2 cellular contexts compared by ENCODE assay signal in the genomic region with DNA sequence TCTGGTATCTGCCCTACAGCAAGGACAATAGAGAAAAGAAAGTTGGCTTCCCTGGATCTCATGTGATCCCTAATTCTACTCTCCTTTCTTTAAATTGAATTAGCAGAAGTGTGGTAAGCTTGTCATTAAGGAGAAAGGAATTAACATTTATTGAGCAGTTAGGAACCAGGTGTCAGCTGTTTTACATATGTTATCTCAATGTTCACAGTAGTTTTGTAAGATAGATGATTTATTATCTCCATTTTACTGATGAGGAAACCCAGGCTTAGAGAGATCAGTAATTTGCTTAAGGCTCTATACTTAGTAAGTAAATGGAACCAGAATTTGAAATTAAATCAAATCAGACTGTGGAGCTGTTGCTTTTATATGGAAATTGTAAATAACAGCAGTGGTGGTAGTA.
A peak's percentile ranks its signal among the peaks of the same experiment; 100 is the strongest.
TF ChIP-seq lines count a peak whose summit lies in the region.

No MANE protein-coding gene starts in this region.

TF ChIP-seq in HEK293, 187 proteins besides CTCF, POLR2A, EP300 and RAD21 (continued from another document):
- no peak for TF ChIP-seq KLF7 (tag by site-specific recombination; IDR thresholded peaks at IDR 0.05; ENCODE audit: borderline replicate concordance)
- TF ChIP-seq, protein P1, sequence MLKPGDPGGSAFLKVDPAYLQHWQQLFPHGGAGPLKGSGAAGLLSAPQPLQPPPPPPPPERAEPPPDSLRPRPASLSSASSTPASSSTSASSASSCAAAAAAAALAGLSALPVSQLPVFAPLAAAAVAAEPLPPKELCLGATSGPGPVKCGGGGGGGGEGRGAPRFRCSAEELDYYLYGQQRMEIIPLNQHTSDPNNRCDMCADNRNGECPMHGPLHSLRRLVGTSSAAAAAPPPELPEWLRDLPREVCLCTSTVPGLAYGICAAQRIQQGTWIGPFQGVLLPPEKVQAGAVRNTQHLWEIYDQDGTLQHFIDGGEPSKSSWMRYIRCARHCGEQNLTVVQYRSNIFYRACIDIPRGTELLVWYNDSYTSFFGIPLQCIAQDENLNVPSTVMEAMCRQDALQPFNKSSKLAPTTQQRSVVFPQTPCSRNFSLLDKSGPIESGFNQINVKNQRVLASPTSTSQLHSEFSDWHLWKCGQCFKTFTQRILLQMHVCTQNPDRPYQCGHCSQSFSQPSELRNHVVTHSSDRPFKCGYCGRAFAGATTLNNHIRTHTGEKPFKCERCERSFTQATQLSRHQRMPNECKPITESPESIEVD (tag by site-specific recombination; IDR thresholded peaks at IDR 0.05) = 0 out of 2 replicates have a peak, but pooled peaks have one; percentile 7

TF ChIP-seq in K562, 482 proteins besides CTCF, POLR2A, EP300 and RAD21:
- TF ChIP-seq, protein P2, sequence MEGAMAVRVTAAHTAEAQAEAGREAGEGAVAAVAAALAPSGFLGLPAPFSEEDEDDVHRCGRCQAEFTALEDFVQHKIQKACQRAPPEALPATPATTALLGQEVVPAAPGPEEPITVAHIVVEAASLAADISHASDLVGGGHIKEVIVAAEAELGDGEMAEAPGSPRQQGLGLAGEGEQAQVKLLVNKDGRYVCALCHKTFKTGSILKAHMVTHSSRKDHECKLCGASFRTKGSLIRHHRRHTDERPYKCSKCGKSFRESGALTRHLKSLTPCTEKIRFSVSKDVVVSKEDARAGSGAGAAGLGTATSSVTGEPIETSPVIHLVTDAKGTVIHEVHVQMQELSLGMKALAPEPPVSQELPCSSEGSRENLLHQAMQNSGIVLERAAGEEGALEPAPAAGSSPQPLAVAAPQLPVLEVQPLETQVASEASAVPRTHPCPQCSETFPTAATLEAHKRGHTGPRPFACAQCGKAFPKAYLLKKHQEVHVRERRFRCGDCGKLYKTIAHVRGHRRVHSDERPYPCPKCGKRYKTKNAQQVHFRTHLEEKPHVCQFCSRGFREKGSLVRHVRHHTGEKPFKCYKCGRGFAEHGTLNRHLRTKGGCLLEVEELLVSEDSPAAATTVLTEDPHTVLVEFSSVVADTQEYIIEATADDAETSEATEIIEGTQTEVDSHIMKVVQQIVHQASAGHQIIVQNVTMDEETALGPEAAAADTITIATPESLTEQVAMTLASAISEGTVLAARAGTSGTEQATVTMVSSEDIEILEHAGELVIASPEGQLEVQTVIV (CRISPR knock-in tag; IDR thresholded peaks at IDR 0.05; ENCODE audit: borderline replicate concordance) = no peak
- TF ChIP-seq, protein P3, sequence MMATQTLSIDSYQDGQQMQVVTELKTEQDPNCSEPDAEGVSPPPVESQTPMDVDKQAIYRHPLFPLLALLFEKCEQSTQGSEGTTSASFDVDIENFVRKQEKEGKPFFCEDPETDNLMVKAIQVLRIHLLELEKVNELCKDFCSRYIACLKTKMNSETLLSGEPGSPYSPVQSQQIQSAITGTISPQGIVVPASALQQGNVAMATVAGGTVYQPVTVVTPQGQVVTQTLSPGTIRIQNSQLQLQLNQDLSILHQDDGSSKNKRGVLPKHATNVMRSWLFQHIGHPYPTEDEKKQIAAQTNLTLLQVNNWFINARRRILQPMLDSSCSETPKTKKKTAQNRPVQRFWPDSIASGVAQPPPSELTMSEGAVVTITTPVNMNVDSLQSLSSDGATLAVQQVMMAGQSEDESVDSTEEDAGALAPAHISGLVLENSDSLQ (IDR thresholded peaks at IDR 0.05) = peak; percentile 38; the same call in 1 of the 2 replicates
- TF ChIP-seq, protein P4, sequence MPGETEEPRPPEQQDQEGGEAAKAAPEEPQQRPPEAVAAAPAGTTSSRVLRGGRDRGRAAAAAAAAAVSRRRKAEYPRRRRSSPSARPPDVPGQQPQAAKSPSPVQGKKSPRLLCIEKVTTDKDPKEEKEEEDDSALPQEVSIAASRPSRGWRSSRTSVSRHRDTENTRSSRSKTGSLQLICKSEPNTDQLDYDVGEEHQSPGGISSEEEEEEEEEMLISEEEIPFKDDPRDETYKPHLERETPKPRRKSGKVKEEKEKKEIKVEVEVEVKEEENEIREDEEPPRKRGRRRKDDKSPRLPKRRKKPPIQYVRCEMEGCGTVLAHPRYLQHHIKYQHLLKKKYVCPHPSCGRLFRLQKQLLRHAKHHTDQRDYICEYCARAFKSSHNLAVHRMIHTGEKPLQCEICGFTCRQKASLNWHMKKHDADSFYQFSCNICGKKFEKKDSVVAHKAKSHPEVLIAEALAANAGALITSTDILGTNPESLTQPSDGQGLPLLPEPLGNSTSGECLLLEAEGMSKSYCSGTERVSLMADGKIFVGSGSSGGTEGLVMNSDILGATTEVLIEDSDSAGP (CRISPR knock-in tag; IDR thresholded peaks at IDR 0.05) = no peak
- peak; percentile 15; the same call in 1 of the 2 replicates for TF ChIP-seq CBFA2T3 (IDR thresholded peaks at IDR 0.05)
- no peak for TF ChIP-seq FOXA3 (CRISPR knock-in tag; conservative IDR thresholded peaks at IDR 0.05 in 1 of 2, IDR thresholded peaks at IDR 0.05 in 1 of 2)
- no peak for TF ChIP-seq RB1 (IDR thresholded peaks at IDR 0.05; ENCODE audit: low read depth)
- TF ChIP-seq, protein P5, sequence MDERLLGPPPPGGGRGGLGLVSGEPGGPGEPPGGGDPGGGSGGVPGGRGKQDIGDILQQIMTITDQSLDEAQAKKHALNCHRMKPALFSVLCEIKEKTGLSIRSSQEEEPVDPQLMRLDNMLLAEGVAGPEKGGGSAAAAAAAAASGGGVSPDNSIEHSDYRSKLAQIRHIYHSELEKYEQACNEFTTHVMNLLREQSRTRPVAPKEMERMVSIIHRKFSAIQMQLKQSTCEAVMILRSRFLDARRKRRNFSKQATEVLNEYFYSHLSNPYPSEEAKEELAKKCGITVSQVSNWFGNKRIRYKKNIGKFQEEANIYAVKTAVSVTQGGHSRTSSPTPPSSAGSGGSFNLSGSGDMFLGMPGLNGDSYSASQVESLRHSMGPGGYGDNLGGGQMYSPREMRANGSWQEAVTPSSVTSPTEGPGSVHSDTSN (CRISPR knock-in tag; IDR thresholded peaks at IDR 0.05; ENCODE audit: low read depth) = no peak
- TF ChIP-seq, protein P5 (tag; conservative IDR thresholded peaks at IDR 0.05; ENCODE audit: low read depth) = peak; percentile 65; the same call in 1 of the 2 replicates
- peak; percentile 45 for TF ChIP-seq DACH1 (IDR thresholded peaks at IDR 0.05; ENCODE audit: partially characterized antibody)
- TF ChIP-seq, protein P6, sequence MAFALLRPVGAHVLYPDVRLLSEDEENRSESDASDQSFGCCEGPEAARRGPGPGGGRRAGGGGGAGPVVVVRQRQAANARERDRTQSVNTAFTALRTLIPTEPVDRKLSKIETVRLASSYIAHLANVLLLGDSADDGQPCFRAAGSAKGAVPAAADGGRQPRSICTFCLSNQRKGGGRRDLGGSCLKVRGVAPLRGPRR (CRISPR knock-in tag; IDR thresholded peaks at IDR 0.05) = no peak
- TF ChIP-seq MEIS2 (IDR thresholded peaks at IDR 0.05; ENCODE audit: partially characterized antibody) = peak; percentile 60
- TF ChIP-seq ZNF699 (CRISPR knock-in tag; IDR thresholded peaks at IDR 0.05; ENCODE audit: insufficient replicate concordance) = no peak
- TF ChIP-seq MYBL2 (IDR thresholded peaks at IDR 0.05; ENCODE audit: low read depth) = no peak
- TF ChIP-seq MYBL2 (CRISPR knock-in tag; IDR thresholded peaks at IDR 0.05; ENCODE audit: borderline replicate concordance) = no peak
- TF ChIP-seq PHF8 (IDR thresholded peaks at IDR 0.05; ENCODE audit: borderline replicate concordance, low read length) = no peak
- TF ChIP-seq MYC (IDR thresholded peaks at IDR 0.05; ENCODE audit: low read depth, low read length) = 0 out of 2 replicates have a peak, but pooled peaks have one; percentile 8
- TF ChIP-seq MYC (CRISPR knock-in tag; IDR thresholded peaks at IDR 0.05; ENCODE audit: borderline replicate concordance, low read depth) = no peak
